17 cellular contexts compared by ENCODE assay signal in the genomic region with DNA sequence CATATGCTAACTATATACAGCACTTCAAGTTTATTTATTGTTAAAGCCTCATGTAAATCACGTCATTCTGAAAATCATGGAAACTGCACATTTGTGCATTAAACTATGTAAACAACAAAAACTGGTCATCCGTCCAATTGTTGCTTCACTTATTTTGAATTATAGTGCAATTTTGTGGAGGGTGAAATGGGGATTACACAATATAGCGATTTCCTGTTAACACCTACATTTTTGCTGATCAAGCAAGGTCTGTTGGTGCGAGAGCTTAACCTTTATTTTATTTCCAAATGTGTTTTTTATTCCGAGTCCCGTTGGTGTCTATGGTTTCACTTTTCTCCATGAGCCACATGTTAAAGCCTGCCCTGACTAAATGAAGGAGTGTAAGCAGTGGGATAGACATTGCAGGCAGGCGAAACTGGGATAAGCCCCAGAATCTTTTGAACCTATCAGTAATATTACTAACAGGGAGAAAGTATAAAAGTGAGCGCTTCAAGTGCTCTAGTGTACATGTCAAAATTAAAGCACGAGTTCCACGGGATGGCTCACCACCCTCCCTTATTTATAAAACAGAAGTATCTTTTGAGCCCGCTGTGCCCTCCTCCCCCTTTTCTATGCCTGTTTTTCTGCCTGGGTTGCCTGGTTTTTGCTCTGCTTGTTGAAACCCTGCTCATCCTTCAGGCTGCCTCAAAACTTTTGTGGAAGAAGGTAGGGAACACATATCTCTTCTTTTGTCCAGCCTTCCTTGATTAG.
DNase-seq lines count a peak whose midpoint lies in the region; ATAC-seq, FAIRE-seq and TF ChIP-seq lines count a peak whose summit lies in the region.
"Had no signal": no experiment of that assay in that cellular context is flagged by ENCODE, and none has a peak within 500 bp of the region (broad histone marks: within the 10 kb centered on the region; RNA-seq: fewer than 3 reads in every experiment).

No MANE protein-coding gene starts in this region.

- H3K4me1 ChIP-seq in ovary (ENCODE audit: insufficient read depth): peaks cover 6% of the 10 kb centered on the region
- H3K4me1 ChIP-seq: BE2C, SJSA1 had no signal

- DNase-seq in ACHN (peak; percentile 21), SK-N-MC (ENCODE audit: low read depth, low spot score) (no peak), fibroblast of mammary gland (ENCODE audit: low read depth) (peak; percentile 69), ovary (peak in 1 of 5 donors; percentile 29), midbrain (lab: John Stamatoyannopoulos, UW) (no peak), RCC 7860 (ENCODE audit: low spot score) (no peak)
- DNase-seq: activated B cell treated with CpG ODN at 0.5 μM for 24 hours; activated T-cell treated with anti-CD3 and anti-CD28 coated beads, Interleukin-2, amount 50 U/mL, for 48 hours; BE2C; left ventricle myocardium superior; NCI-H1048; NCI-H774; trophoblast cell had no signal

- H3K9me3 ChIP-seq in SK-N-MC (ENCODE audit: low read depth, low read length): no peaks in the 10 kb centered on the region
- no peaks in the 10 kb centered on the region for H3K9me3 ChIP-seq in ovary
- H3K9me3 ChIP-seq: BE2C, SJSA1 had no signal

- no peaks in the 10 kb centered on the region for H3K36me3 ChIP-seq in SK-N-MC (ENCODE audit: insufficient read depth, low read length)
- no peaks in the 10 kb centered on the region for H3K36me3 ChIP-seq in ovary
- H3K36me3 ChIP-seq: BE2C, SJSA1 had no signal

- H3K27ac ChIP-seq in SK-N-MC (peak overlapping the region; percentile 76), ovary (peak overlapping the region in 1 of 2 donors; percentile 52)
- H3K27ac ChIP-seq: SJSA1 had no signal

- H3K27me3 ChIP-seq in ovary: no peaks in the 10 kb centered on the region
- H3K27me3 ChIP-seq: BE2C, SJSA1 had no signal

- TF ChIP-seq POLR2A in ovary (IDR thresholded peaks at IDR 0.05): no peak

- in situ Hi-C loops in ACHN (cut with HindIII; ENCODE audit: low pct_ligation_motif_present, low pct_unique_long_range_greater_than_20kb, low sequenced_read_pairs): no loop called here

- intact Hi-C loops in ovary (cut with DNase I): no loop called here

- peak overlapping the region; percentile 54 for H3K9ac ChIP-seq in SK-N-MC (ENCODE audit: insufficient read length)

- no peak for TF ChIP-seq EP300 in ovary (IDR thresholded peaks at IDR 0.05)

- no peak for FAIRE-seq in RCC 7860 (lab: Jason Lieb, UNC)
- FAIRE-seq: GM18507 had no signal

- H3K4me3 ChIP-seq in SK-N-MC (peak overlapping the region; percentile 74), fibroblast of mammary gland (ENCODE audit: control insufficient read depth, low read depth, low read length) (peak overlapping the region; percentile 30), ovary (peak overlapping the region; percentile 0)
- H3K4me3 ChIP-seq: SJSA1 had no signal

- 18 to 32% (median 19%) methylated on average over 11 of the region's 11 CpGs for WGBS in ovary, 3 donors

- TF ChIP-seq CTCF in fibroblast of mammary gland (conservative IDR thresholded peaks at IDR 0.05; ENCODE audit: control insufficient read depth, insufficient read depth, low read depth, low read length): no peak
- no peak for TF ChIP-seq CTCF in ovary (IDR thresholded peaks at IDR 0.05)

- ATAC-seq in HG03342 (IDR thresholded peaks at IDR 0.05; ENCODE audit: unreplicated experiment) (no peak), HG03175 (IDR thresholded peaks at IDR 0.05; ENCODE audit: unreplicated experiment) (no peak)
- ATAC-seq: left ventricle myocardium superior had no signal

Comparison
In these comparisons a context has a peak if more than half of its experiments do, and no peak if none do; other contexts are left out.
1. DNase-seq: peak in ACHN (single experiment) and fibroblast of mammary gland (single experiment); none in SK-N-MC (single experiment), midbrain (single experiment) and RCC 7860 (single experiment).
2. H3K4me3 ChIP-seq: peak in every context shown above with its lines; median percentile 74 in SK-N-MC; 30 in fibroblast of mammary gland; 0 in ovary.